28 cellular contexts compared by ENCODE assay signal in genomic region chr10:101655581-101655980, GRCh38. TPM values are rescaled to one million over a fixed set of nuclear protein-coding genes. Genes with fewer than 3 reads are reported as not detected.
A peak's percentile ranks its signal among the peaks of the same experiment; 100 is the strongest.
DNase-seq lines count a peak whose midpoint lies in the region; ATAC-seq, FAIRE-seq and TF ChIP-seq lines count a peak whose summit lies in the region.
"Had no signal": no experiment of that assay in that cellular context is flagged by ENCODE, and none has a peak within 500 bp of the region (broad histone marks: within the 10 kb centered on the region; RNA-seq: fewer than 3 reads in every experiment).

No MANE protein-coding gene starts in this region.

- no peak overlapping the region for H3K4me2 ChIP-seq in astrocyte (ENCODE audit: low read length)
- no peak overlapping the region for H3K4me2 ChIP-seq in trophoblast cell (ENCODE audit: low read length)
- H3K4me2 ChIP-seq: SK-N-SH, smooth muscle cell had no signal

- no peak overlapping the region for H3K18ac ChIP-seq in trophoblast cell (ENCODE audit: low read length)

- no peak overlapping the region for H2BK120ac ChIP-seq in trophoblast cell (ENCODE audit: insufficient read depth, low read length, poor library complexity)

- TF ChIP-seq POLR2A in gastroesophageal sphincter (IDR thresholded peaks at IDR 0.05) (no peak), testis (IDR thresholded peaks at IDR 0.05) (no peak)

- no peak overlapping the region for H3K4me3 Mint-ChIP-seq in astrocyte (ENCODE audit: unreplicated experiment)
- H3K4me3 Mint-ChIP-seq: activated naive CD4-positive, alpha-beta T cell treated with anti-CD3 and anti-CD28 coated beads, Interleukin-2, amount 10 ng/mL, durations not matched to agents 7 days and 5 days had no signal

- no peak for FAIRE-seq in astrocyte (lab: Jason Lieb, UNC)
- FAIRE-seq: A204.1, endothelial cell of umbilical vein, GM19239, HepG2 had no signal

- no peaks in the 10 kb centered on the region for H3K4me1 Mint-ChIP-seq in astrocyte (ENCODE audit: low read depth, unreplicated experiment)
- H3K4me1 Mint-ChIP-seq: activated naive CD4-positive, alpha-beta T cell treated with anti-CD3 and anti-CD28 coated beads, Interleukin-2, amount 10 ng/mL, durations not matched to agents 7 days and 5 days had no signal

- no peak overlapping the region for H3K23ac ChIP-seq in trophoblast cell (ENCODE audit: low read length)

- H3K79me2 ChIP-seq in astrocyte (ENCODE audit: insufficient read depth, low read length), result no peaks in the 10 kb centered on the region
- no peaks in the 10 kb centered on the region for H3K79me2 ChIP-seq in trophoblast cell (ENCODE audit: control insufficient read depth, insufficient read depth, low read length, poor library complexity)

- H3K27ac Mint-ChIP-seq in astrocyte (ENCODE audit: unreplicated experiment), result peak overlapping the region; percentile 71
- H3K27ac Mint-ChIP-seq: activated naive CD4-positive, alpha-beta T cell treated with anti-CD3 and anti-CD28 coated beads, Interleukin-2, amount 10 ng/mL, durations not matched to agents 7 days and 5 days had no signal

- H3K79me1 ChIP-seq in trophoblast cell (ENCODE audit: low read length), result no peaks in the 10 kb centered on the region

- no peak overlapping the region for H3K27ac ChIP-seq in right cardiac atrium (ENCODE audit: low read length)
- H3K27ac ChIP-seq in astrocyte (ENCODE audit: low read depth, low read length), result no peak overlapping the region
- H3K27ac ChIP-seq in gastroesophageal sphincter, result no peak overlapping the region
- H3K27ac ChIP-seq in testis, result no peak overlapping the region
- no peak overlapping the region for H3K27ac ChIP-seq in trophoblast cell (ENCODE audit: low read depth, low read length)
- H3K27ac ChIP-seq: gastrocnemius medialis, neutrophil, prostate gland, uterus had no signal

- no peak overlapping the region for H2AFZ ChIP-seq in astrocyte (ENCODE audit: low read depth, low read length)
- no peak overlapping the region for H2AFZ ChIP-seq in trophoblast cell (ENCODE audit: insufficient read depth, low read length, poor library complexity)

- H3K36me3 ChIP-seq in astrocyte (ENCODE audit: insufficient read depth, low read length) (peaks cover 6% of the 10 kb centered on the region), gastroesophageal sphincter (peaks cover 0 to 91% of the 10 kb centered on the region in 2 donors), testis (ENCODE audit: low read depth, missing control alignments) (no peaks in the 10 kb centered on the region), trophoblast cell (ENCODE audit: control insufficient read depth in 1 of 2, insufficient read depth in 2 of 2, low read length in 2 of 2) (peaks cover 4 to 15% of the 10 kb centered on the region in 2 experiments)
- H3K36me3 ChIP-seq: prostate gland, uterus had no signal

- H3K36me3 Mint-ChIP-seq in astrocyte (ENCODE audit: low read depth, unreplicated experiment), result peaks cover 22% of the 10 kb centered on the region

- H3K9ac ChIP-seq in astrocyte (ENCODE audit: low read length), result no peak overlapping the region
- H3K9ac ChIP-seq in trophoblast cell (ENCODE audit: low read length), result no peak overlapping the region
- H3K9ac ChIP-seq: SK-N-SH had no signal

- H4K91ac ChIP-seq in trophoblast cell (ENCODE audit: low read depth, low read length), result no peak overlapping the region

- H4K20me1 ChIP-seq in astrocyte (ENCODE audit: insufficient read depth, low read length), result peaks cover 3% of the 10 kb centered on the region

- no peak overlapping the region for H3K4ac ChIP-seq in trophoblast cell (ENCODE audit: low read depth, low read length)

- no peak for TF ChIP-seq CTCF in astrocyte (IDR thresholded peaks at IDR 0.05; ENCODE audit: insufficient read depth, low read depth, low read length)
- no peak for TF ChIP-seq CTCF in gastroesophageal sphincter (IDR thresholded peaks at IDR 0.05)
- no peak for TF ChIP-seq CTCF in testis (IDR thresholded peaks at IDR 0.05)

- intact Hi-C loops in Right ventricle myocardium superior (cut with DNase I), result no loop called here
- intact Hi-C loops in right cardiac atrium (cut with DNase I), result no loop called here
- intact Hi-C loops in testis (cut with DNase I; ENCODE audit: low total_unique reads), result no loop called here

- 56% methylated on average over 6 of the region's 6 CpGs for WGBS in right cardiac atrium
- 40% methylated on average over 6 of the region's 6 CpGs; no CpG with 5 or more reads in 1 of the 2 donors for WGBS in gastroesophageal sphincter (ENCODE audit: low coverage in 1 of 2), 2 donors
- 51 to 80% methylated on average over 6 of the region's 6 CpGs for WGBS in testis, 2 donors
- WGBS in trophoblast cell (ENCODE audit: extremely low coverage, insufficient coverage, insufficient read length), result no CpG with 5 or more reads among the region's 6 CpGs

- H4K8ac ChIP-seq in trophoblast cell (ENCODE audit: low read depth, low read length), result no peak overlapping the region

- no peak for ATAC-seq in Right ventricle myocardium superior (ENCODE audit: poor library complexity)
- no peak for ATAC-seq in right cardiac atrium
- ATAC-seq in gastroesophageal sphincter, result peak; percentile 74
- ATAC-seq: gastrocnemius medialis, HepG2 had no signal

- H3K4me3 ChIP-seq in right cardiac atrium (ENCODE audit: low read length) (no peak overlapping the region), astrocyte (ENCODE audit: insufficient read depth, low read depth, low read length) (no peak overlapping the region), gastroesophageal sphincter (no peak overlapping the region), testis (no peak overlapping the region), trophoblast cell (ENCODE audit: low read depth, low read length) (no peak overlapping the region)
- H3K4me3 ChIP-seq: gastrocnemius medialis, prostate gland, smooth muscle cell, uterus had no signal

- H3K9me3 ChIP-seq in right cardiac atrium (ENCODE audit: control insufficient read depth, low read length) (no peaks in the 10 kb centered on the region), astrocyte (ENCODE audit: insufficient read depth, low read depth, low read length) (no peaks in the 10 kb centered on the region), gastroesophageal sphincter (no peaks in the 10 kb centered on the region), testis (no peaks in the 10 kb centered on the region), trophoblast cell (ENCODE audit: insufficient read depth, low read depth, low read length) (peaks cover 2% of the 10 kb centered on the region)
- H3K9me3 ChIP-seq: Caco-2, gastrocnemius medialis, neutrophil, prostate gland, SK-N-SH, uterus had no signal

- no peak overlapping the region for H2AK5ac ChIP-seq in trophoblast cell (ENCODE audit: low read length)

- H3K9me3 Mint-ChIP-seq in astrocyte (ENCODE audit: unreplicated experiment), result no peaks in the 10 kb centered on the region
- H3K9me3 Mint-ChIP-seq: activated naive CD4-positive, alpha-beta T cell treated with anti-CD3 and anti-CD28 coated beads, Interleukin-2, amount 10 ng/mL, durations not matched to agents 7 days and 5 days had no signal

- no peaks in the 10 kb centered on the region for H3K27me3 ChIP-seq in right cardiac atrium (ENCODE audit: control insufficient read depth, insufficient read depth)
- H3K27me3 ChIP-seq in astrocyte (ENCODE audit: insufficient read depth, low read length), result no peaks in the 10 kb centered on the region
- H3K27me3 ChIP-seq in gastroesophageal sphincter, result no peaks in the 10 kb centered on the region
- H3K27me3 ChIP-seq in testis, result no peaks in the 10 kb centered on the region
- no peaks in the 10 kb centered on the region for H3K27me3 ChIP-seq in trophoblast cell (ENCODE audit: insufficient read depth, low read length)
- H3K27me3 ChIP-seq: gastrocnemius medialis, neutrophil, uterus had no signal

- H3K27me3 Mint-ChIP-seq in astrocyte (ENCODE audit: low read depth, unreplicated experiment), result no peaks in the 10 kb centered on the region
- H3K27me3 Mint-ChIP-seq: activated naive CD4-positive, alpha-beta T cell treated with anti-CD3 and anti-CD28 coated beads, Interleukin-2, amount 10 ng/mL, durations not matched to agents 7 days and 5 days had no signal

- no peak overlapping the region for H4K12ac ChIP-seq in trophoblast cell (ENCODE audit: low read depth, low read length)

- DNase-seq in Right ventricle myocardium superior, result peak; percentile 45
- DNase-seq in right cardiac atrium, result no peak
- peak; percentile 12 for DNase-seq in astrocyte (ENCODE audit: low read depth)
- DNase-seq in testis, result peak; percentile 47
- DNase-seq in trophoblast cell, result no peak
- no peak for DNase-seq in hepatic stellate cell (ENCODE audit: low spot score)
- no peak for DNase-seq in stimulated activated CD4-positive, alpha-beta T cell treated with anti-CD3 and anti-CD28 coated beads, Interleukin-15, amount 100 ng/mL, for 24 hours
- DNase-seq: activated CD4-positive, alpha-beta T cell treated with anti-CD3 and anti-CD28 coated beads for 48 hours; activated naive CD4-positive, alpha-beta T cell treated with anti-CD3 and anti-CD28 coated beads, Interleukin-2, amount 10 ng/mL, durations not matched to agents 7 days and 5 days; C1 segment of cervical spinal cord; Caco-2; DMS79 treated with DMSO at 0.1 percent for 48 hours; HCEC 1CT; islet precursor cell; NCI-H1694; NCI-H526; SK-N-SH; T-helper 2 cell had no signal

- no peak overlapping the region for H2BK12ac ChIP-seq in trophoblast cell (ENCODE audit: low read length)

- peaks cover 1% of the 10 kb centered on the region for H3K4me1 ChIP-seq in right cardiac atrium (ENCODE audit: control insufficient read depth, insufficient read depth, low read length)
- H3K4me1 ChIP-seq in astrocyte (ENCODE audit: insufficient read depth, low read length), result no peaks in the 10 kb centered on the region
- H3K4me1 ChIP-seq in gastroesophageal sphincter, result no peaks in the 10 kb centered on the region
- H3K4me1 ChIP-seq in testis, result no peaks in the 10 kb centered on the region
- H3K4me1 ChIP-seq in trophoblast cell (ENCODE audit: control insufficient read depth in 1 of 2, insufficient read depth in 2 of 2, low read length in 2 of 2), result no peaks in the 10 kb centered on the region
- H3K4me1 ChIP-seq: Caco-2, gastrocnemius medialis, prostate gland, uterus had no signal

- H3K14ac ChIP-seq in trophoblast cell (ENCODE audit: low read length), result no peak overlapping the region

- TF ChIP-seq EP300 in gastroesophageal sphincter (IDR thresholded peaks at IDR 0.05), result no peak

- no peak overlapping the region for H2BK5ac ChIP-seq in trophoblast cell (ENCODE audit: low read depth, low read length, poor library complexity)

RNA-seq across cellular contexts. Expression of gene FBXW4, which starts 39.4 kb away (rescaled TPM):
- 106 TPM for total RNA-seq in Right ventricle myocardium superior
- total RNA-seq in right cardiac atrium, result 100 to 1,000 TPM; 115 to 144 (median 125) TPM
- polyA plus RNA-seq in right cardiac atrium, result 81.8 TPM
- total RNA-seq in astrocyte, result 21.9 and 24.1 TPM in 2 replicates
- total RNA-seq in gastroesophageal sphincter, result 100 to 1,000 TPM in 3 of 4 donors, 10 to 100 TPM in 1; 85.4 to 131 (median 112) TPM
- 10 to 100 TPM; 62.5 to 76.1 TPM for total RNA-seq in testis
- polyA plus RNA-seq in testis (ENCODE audit: insufficient read depth, low read depth, low replicate concordance), result 49.0 TPM
- polyA plus RNA-seq in trophoblast cell (2013), result 16.1 and 16.9 TPM in 2 replicates

Comparison
In these comparisons a context has a peak if more than half of its experiments do, and no peak if none do; other contexts are left out.
1. DNase-seq: peak in Right ventricle myocardium superior (single experiment), astrocyte (single experiment) and testis (single experiment); none in right cardiac atrium (0 of 3), trophoblast cell (0 of 2), hepatic stellate cell (single experiment) and stimulated activated CD4-positive, alpha-beta T cell treated with anti-CD3 and anti-CD28 coated beads, Interleukin-15, amount 100 ng/mL, for 24 hours (single experiment).